8 cellular contexts compared by ENCODE assay signal in genomic region chr11:66421492-66422205, GRCh38. TPM values are rescaled to one million over a fixed set of nuclear protein-coding genes. Genes with fewer than 3 reads are reported as not detected.
A peak's percentile ranks its signal among the peaks of the same experiment; 100 is the strongest.
DNase-seq lines count a peak whose midpoint lies in the region; ATAC-seq, FAIRE-seq and TF ChIP-seq lines count a peak whose summit lies in the region.

No MANE protein-coding gene starts in this region.

- ATAC-seq in memory B cell (ENCODE audit: low read depth), result peak; percentile 77

- no peak overlapping the region for H3K27ac Mint-ChIP-seq in endothelial cell (ENCODE audit: unreplicated experiment)
- H3K27ac Mint-ChIP-seq in memory B cell, result no peak overlapping the region

- peaks cover 5% of the 10 kb centered on the region for H3K4me1 Mint-ChIP-seq in endothelial cell (ENCODE audit: unreplicated experiment)
- H3K4me1 Mint-ChIP-seq in memory B cell, result peaks cover 5% of the 10 kb centered on the region

- no peak for TF ChIP-seq CTCF in endothelial cell (IDR thresholded peaks at IDR 0.05; ENCODE audit: unreplicated experiment)

- DNase-seq in AML-193 (lab: John Stamatoyannopoulos, UW) (peak; percentile 59 to 64), H54 (ENCODE audit: insufficient read length, low spot score) (peak; percentile 65), NOMO-1 treated with dmso at 0.1 percent for 144 hours (lab: John Stamatoyannopoulos, UW; ENCODE audit: unreplicated experiment) (peak; percentile 39), endothelial cell (ENCODE audit: low spot score) (peak; percentile 92), memory B cell (ENCODE audit: low spot score in 2 of 2) (peak; percentile 90 to 98), NCI-H1092 treated with DMSO at 0.1 percent for 48 hours (lab: John Stamatoyannopoulos, UW) (no peak)
- peak; percentile 98 for DNase-seq in activated CD8-positive, alpha-beta memory T cell treated with anti-CD3 and anti-CD28 coated beads, Interleukin-2, amount 50 U/mL, for 48 hours
- DNase-seq in stimulated activated CD8-positive, alpha-beta memory T cell treated with anti-CD3 and anti-CD28 coated beads, Interleukin-15, amount 100 ng/mL, for 4 hours (ENCODE audit: low read depth in 2 of 2), result peak; percentile 65 to 71

- peaks cover 23% of the 10 kb centered on the region for H3K27me3 Mint-ChIP-seq in endothelial cell (ENCODE audit: unreplicated experiment)
- H3K27me3 Mint-ChIP-seq in memory B cell, result peaks cover 25% of the 10 kb centered on the region

- H3K4me3 Mint-ChIP-seq in endothelial cell (ENCODE audit: unreplicated experiment) (no peak overlapping the region), memory B cell (no peak overlapping the region)

- H3K36me3 Mint-ChIP-seq in endothelial cell (ENCODE audit: low read depth, unreplicated experiment) (peaks cover 11% of the 10 kb centered on the region), memory B cell (no peaks in the 10 kb centered on the region)

- FAIRE-seq in H54 (lab: Jason Lieb, UNC), result no peak

- H3K9me3 Mint-ChIP-seq in endothelial cell (ENCODE audit: unreplicated experiment) (no peaks in the 10 kb centered on the region), memory B cell (peaks cover 4% of the 10 kb centered on the region)

- TF ChIP-seq POLR2A in H54 (IDR thresholded peaks at IDR 0.05; ENCODE audit: low read depth, low read length), result no peak

RNA-seq across cellular contexts. Expression of gene NPAS4, which starts 0.8 kb away (rescaled TPM):
- total RNA-seq in endothelial cell (ENCODE audit: unreplicated experiment), result not detected

RNA-seq across cellular contexts. Expression of gene MRPL11, which starts 17.0 kb away (rescaled TPM):
- 73.0 TPM for total RNA-seq in endothelial cell (ENCODE audit: unreplicated experiment)

RNA-seq across cellular contexts. Expression of gene PELI3, which starts 45.1 kb away (rescaled TPM):
- total RNA-seq in endothelial cell (ENCODE audit: unreplicated experiment), result 2.0 TPM

RNA-seq across cellular contexts. Expression of gene SLC29A2, which starts 50.1 kb away (rescaled TPM):
- 5.7 TPM for total RNA-seq in endothelial cell (ENCODE audit: unreplicated experiment)

RNA-seq across cellular contexts. Expression of gene DPP3, which starts 58.6 kb away (rescaled TPM):
- 41.3 TPM for total RNA-seq in endothelial cell (ENCODE audit: unreplicated experiment)
